Comparison of ENCODE assay signal across 14 cellular contexts in genomic region chr3:129353589-129353941, GRCh38.
DNase-seq lines count a peak whose midpoint lies in the region; ATAC-seq and TF ChIP-seq lines count a peak whose summit lies in the region.
"Had no signal": no experiment of that assay in that cellular context is flagged by ENCODE, and none has a peak within 500 bp of the region (broad histone marks: within the 10 kb centered on the region; RNA-seq: fewer than 3 reads in every experiment).

No MANE protein-coding gene starts in this region.

- H3K4me3 ChIP-seq in left ventricle myocardium inferior (no peak overlapping the region), esophagus squamous epithelium (no peak overlapping the region), gastrocnemius medialis (no peak overlapping the region)
- H3K4me3 ChIP-seq: BLaER1 treated with 17β-estradiol and CSF1 and Interleukin-3, amounts not matched to agents 10 nM and 100 nM; HAP-1 had no signal

- H3K9me3 ChIP-seq in left ventricle myocardium inferior (replicated peaks) (no peaks in the 10 kb centered on the region), esophagus squamous epithelium (no peaks in the 10 kb centered on the region), gastrocnemius medialis (no peaks in the 10 kb centered on the region), H9 (ENCODE audit: control insufficient read depth, low read depth, low read length) (no peaks in the 10 kb centered on the region)
- H3K9me3 ChIP-seq: BLaER1 treated with 17β-estradiol and CSF1 and Interleukin-3, amounts not matched to agents 10 nM and 100 nM; HAP-1 had no signal

- no peaks in the 10 kb centered on the region for H3K9me3 Mint-ChIP-seq in H9
- H3K9me3 Mint-ChIP-seq in activated naive CD4-positive, alpha-beta T cell treated with anti-CD3 and anti-CD28 coated beads, Interleukin-2, amount 50 U/mL, for 72 hours, result no peaks in the 10 kb centered on the region

- in situ Hi-C loops in gastrocnemius medialis (cut with MboI; ENCODE audit: low sequenced_read_pairs in 4 of 4), result no loop called here

- H3T11ph ChIP-seq in H9 (ENCODE audit: low read length), result no peak overlapping the region

- ATAC-seq in Right ventricle myocardium inferior (no peak), gastrocnemius medialis (no peak)
- no peak for ATAC-seq in activated naive CD4-positive, alpha-beta T cell treated with anti-CD3 and anti-CD28 coated beads, Interleukin-2, amount 50 U/mL, for 72 hours

- no peak overlapping the region for H2AFZ ChIP-seq in H9 (ENCODE audit: low read length)

- H3K18ac ChIP-seq in H9 (ENCODE audit: insufficient read length, low read depth, low read length), result no peak overlapping the region

- H3K4me2 ChIP-seq in H9 (ENCODE audit: insufficient read depth, insufficient read length, low read length), result no peak overlapping the region
- H3K4me2 ChIP-seq: BLaER1 treated with 17β-estradiol and CSF1 and Interleukin-3, amounts not matched to agents 10 nM and 100 nM had no signal

- no peaks in the 10 kb centered on the region for H3K36me3 ChIP-seq in left ventricle myocardium inferior
- no peaks in the 10 kb centered on the region for H3K36me3 ChIP-seq in esophagus squamous epithelium
- H3K36me3 ChIP-seq in gastrocnemius medialis, result no peaks in the 10 kb centered on the region
- H3K36me3 ChIP-seq: BLaER1 treated with 17β-estradiol and CSF1 and Interleukin-3, amounts not matched to agents 10 nM and 100 nM; HAP-1 had no signal

- H3K23ac ChIP-seq in H9 (ENCODE audit: insufficient read length, low read depth, low read length), result no peak overlapping the region

- WGBS in esophagus squamous epithelium, 2 donors, result 51 to 70% methylated on average over 3 of the region's 5 CpGs
- no CpG with 5 or more reads among the region's 5 CpGs for WGBS in H9 (ENCODE audit: extremely low coverage, insufficient read length, low lambda C conversion rate)

- peaks cover 2% of the 10 kb centered on the region; the same call in 1 of the 2 replicates for H3K27me3 Mint-ChIP-seq in H9 (ENCODE audit: low read depth)

- TF ChIP-seq CTCF in left ventricle myocardium inferior (IDR thresholded peaks at IDR 0.05; ENCODE audit: borderline replicate concordance) (no peak), esophagus squamous epithelium (IDR thresholded peaks at IDR 0.05) (no peak), gastrocnemius medialis (IDR thresholded peaks at IDR 0.05 in 4 of 5, conservative IDR thresholded peaks at IDR 0.05 in 1 of 5) (no peak), H9 (conservative IDR thresholded peaks at IDR 0.05) (no peak)

- H2BK120ac ChIP-seq in H9 (ENCODE audit: low read depth, low read length, poor library complexity, severe bottlenecking), result no peak overlapping the region

- no peak overlapping the region for H2AK5ac ChIP-seq in H9 (ENCODE audit: insufficient read length, low read length)

- TF ChIP-seq POLR2A in esophagus squamous epithelium (IDR thresholded peaks at IDR 0.05), result no peak
- TF ChIP-seq POLR2A in gastrocnemius medialis (IDR thresholded peaks at IDR 0.05), result no peak

- no peak overlapping the region for H2BK15ac ChIP-seq in H9 (ENCODE audit: low read depth, low read length)

- H3K4me1 ChIP-seq in left ventricle myocardium inferior (peaks cover 23% of the 10 kb centered on the region), esophagus squamous epithelium (peaks cover 0 to 27% (median 0%) of the 10 kb centered on the region in 3 donors), gastrocnemius medialis (peaks cover 0 to 4% of the 10 kb centered on the region in 2 donors), H9 (ENCODE audit: insufficient read depth, low read length) (0 out of 2 replicates have a peak, but pooled peaks cover 2% of the 10 kb centered on the region)
- H3K4me1 ChIP-seq: HAP-1 had no signal

- no peak overlapping the region for H4K91ac ChIP-seq in H9 (ENCODE audit: insufficient read length, low read depth, low read length)

- no peaks in the 10 kb centered on the region for H3K79me2 ChIP-seq in H9 (ENCODE audit: insufficient read depth, low read length)

- no peak for DNase-seq in left ventricle myocardium inferior
- DNase-seq in Right ventricle myocardium inferior (ENCODE audit: missing footprints), result no peak
- DNase-seq in esophagus squamous epithelium (lab: John Stamatoyannopoulos, UW), result no peak
- DNase-seq in gastrocnemius medialis, result no peak
- no peak for DNase-seq in H9
- no peak for DNase-seq in activated naive CD4-positive, alpha-beta T cell treated with anti-CD3 and anti-CD28 coated beads, Interleukin-2, amount 50 U/mL, for 72 hours (ENCODE audit: low spot score in 2 of 2)
- DNase-seq in activated CD4-positive, alpha-beta T cell treated with anti-CD3 and anti-CD28 coated beads for 1 hour, result no peak
- DNase-seq: ACHN; CD4-positive, CD25-positive, alpha-beta regulatory T cell; DMS53; GF-D8; GOT3 had no signal

- H3K56ac ChIP-seq in H9 (ENCODE audit: insufficient read length, low read depth, low read length), result no peak overlapping the region

- no peak overlapping the region for H3K9ac ChIP-seq in H9 (ENCODE audit: extremely low read depth, insufficient read length, low read length)
- H3K9ac ChIP-seq: BLaER1 treated with 17β-estradiol and CSF1 and Interleukin-3, amounts not matched to agents 10 nM and 100 nM had no signal

- no peak overlapping the region for H2BK12ac ChIP-seq in H9 (ENCODE audit: insufficient read length, low read depth, low read length)

- H2BK5ac ChIP-seq in H9 (ENCODE audit: insufficient read length, low read length), result no peak overlapping the region

- no peak overlapping the region for H3K14ac ChIP-seq in H9 (ENCODE audit: insufficient read depth, low read length)

- H3K27me3 ChIP-seq in left ventricle myocardium inferior (ENCODE audit: low read depth) (no peaks in the 10 kb centered on the region), esophagus squamous epithelium (no peaks in the 10 kb centered on the region), gastrocnemius medialis (no peaks in the 10 kb centered on the region), H9 (ENCODE audit: insufficient read depth, low read length) (no peaks in the 10 kb centered on the region)
- H3K27me3 ChIP-seq: BLaER1 treated with 17β-estradiol and CSF1 and Interleukin-3, amounts not matched to agents 10 nM and 100 nM had no signal

- peaks cover 7 to 11% of the 10 kb centered on the region in 2 experiments; a peak in 3 of 4 replicates for H3K4me1 Mint-ChIP-seq in H9
- H3K4me1 Mint-ChIP-seq: CD4-positive, CD25-positive, alpha-beta regulatory T cell had no signal

- no peak overlapping the region for H2BK20ac ChIP-seq in H9 (ENCODE audit: low read depth, low read length, poor library complexity, severe bottlenecking)

- H3K23me2 ChIP-seq in H9 (ENCODE audit: insufficient read length, low read depth, low read length, poor library complexity, severe bottlenecking), result no peaks in the 10 kb centered on the region

- no peak overlapping the region for H3K4me3 Mint-ChIP-seq in H9
- H3K4me3 Mint-ChIP-seq: CD4-positive, CD25-positive, alpha-beta regulatory T cell had no signal

- no peak overlapping the region for H4K8ac ChIP-seq in H9 (replicated peaks; ENCODE audit: insufficient read length, low read depth, low read length)

- no peak overlapping the region for H3K4ac ChIP-seq in H9 (ENCODE audit: low read depth, low read length)

- H4K5ac ChIP-seq in H9 (ENCODE audit: insufficient read length, low read depth, low read length), result no peak overlapping the region

- H3K27ac ChIP-seq in left ventricle myocardium inferior (replicated peaks) (peak overlapping the region; percentile 76), esophagus squamous epithelium (peak overlapping the region in 3 of 4 donors; percentile 13 to 62 (median 37)), gastrocnemius medialis (peak overlapping the region; percentile 46 to 72 (median 67)), H9 (ENCODE audit: insufficient read length, low read depth, low read length) (no peak overlapping the region)
- H3K27ac ChIP-seq: BLaER1 treated with 17β-estradiol and CSF1 and Interleukin-3, amounts not matched to agents 10 nM and 100 nM had no signal

- H4K20me1 ChIP-seq in H9 (ENCODE audit: control insufficient read depth, insufficient read depth, insufficient read length), result no peaks in the 10 kb centered on the region
- H4K20me1 ChIP-seq: BLaER1 treated with 17β-estradiol and CSF1 and Interleukin-3, amounts not matched to agents 10 nM and 100 nM had no signal

- H3K27ac Mint-ChIP-seq in H9, result no peak overlapping the region
- H3K27ac Mint-ChIP-seq in activated naive CD4-positive, alpha-beta T cell treated with anti-CD3 and anti-CD28 coated beads, Interleukin-2, amount 50 U/mL, for 72 hours, result no peak overlapping the region
- H3K27ac Mint-ChIP-seq: CD4-positive, CD25-positive, alpha-beta regulatory T cell had no signal

- intact Hi-C loops in left ventricle myocardium inferior (cut with micrococcal nuclease) (no loop called here), Right ventricle myocardium inferior (cut with DNase I) (no loop called here), esophagus squamous epithelium (cut with DNase I) (no loop called here), gastrocnemius medialis (cut with DNase I; ENCODE audit: low total_unique reads) (no loop called here)

- H3K79me1 ChIP-seq in H9 (ENCODE audit: insufficient read depth, low read depth, low read length, poor library complexity, severe bottlenecking), result no peaks in the 10 kb centered on the region

- H3K36me3 Mint-ChIP-seq in H9 (ENCODE audit: insufficient read depth in 1 of 3, low read depth in 3 of 3), result no peaks in the 10 kb centered on the region
- H3K36me3 Mint-ChIP-seq in activated naive CD4-positive, alpha-beta T cell treated with anti-CD3 and anti-CD28 coated beads, Interleukin-2, amount 50 U/mL, for 72 hours, result no peaks in the 10 kb centered on the region
- H3K36me3 Mint-ChIP-seq: CD4-positive, CD25-positive, alpha-beta regulatory T cell had no signal
